In genomic region chr3:54326951-54327350, GRCh38 we compare ENCODE assay signal across 33 cellular contexts.
"Had no signal": no experiment of that assay in that cellular context is flagged by ENCODE, and none has a peak within 500 bp of the region (broad histone marks: within the 10 kb centered on the region; RNA-seq: fewer than 3 reads in every experiment).

No MANE protein-coding gene starts in this region.

- ATAC-seq: activated CD8-positive, alpha-beta T cell treated with anti-CD3 and anti-CD28 coated beads for 36 hours; activated naive CD4-positive, alpha-beta T cell treated with anti-CD3 and anti-CD28 coated beads, Interleukin-2, amount 50 U/mL, for 72 hours; activated T-cell treated with anti-CD3 and anti-CD28 coated beads, Interleukin-2, amount 50 U/mL, for 4 hours; activated T-cell treated with anti-CD3 and anti-CD28 coated beads, Interleukin-2, amount 50 U/mL, for 72 hours; activated T-helper 17 cell treated with anti-CD3 and anti-CD28 coated beads, Interleukin-2, amount 50 U/mL, for 72 hours; body of pancreas had no signal

- H3K36me3 ChIP-seq: adrenal gland, brain microvascular endothelial cell, breast epithelium had no signal

- H3K27ac ChIP-seq: adrenal gland, body of pancreas, brain microvascular endothelial cell, breast epithelium, VCaP had no signal

- H3K4me1 ChIP-seq: adrenal gland, breast epithelium had no signal

- H3K9me3 ChIP-seq: adrenal gland, body of pancreas, breast epithelium had no signal

- H3K27me3 ChIP-seq: adrenal gland, body of pancreas, brain microvascular endothelial cell, breast epithelium had no signal

- DNase-seq: activated B cell treated with CpG ODN at 0.5 μM for 24 hours; activated CD4-positive, alpha-beta memory T cell treated with anti-CD3 and anti-CD28 coated beads for 36 hours; activated CD4-positive, alpha-beta T cell treated with anti-CD3 and anti-CD28 coated beads for 4 hours; activated CD4-positive, alpha-beta T cell treated with anti-CD3 and anti-CD28 coated beads, Interleukin-2, amount 10 ng/mL, durations not matched to agents 24 days and 14 days; activated CD4-positive, alpha-beta T cell treated with anti-CD3 and anti-CD28 coated beads, Interleukin-2, amount 50 U/mL, for 1 hour; activated CD4-positive, alpha-beta T cell treated with anti-CD3 and anti-CD28 coated beads, Interleukin-2, amount 50 U/mL, for 4 hours; activated CD4-positive, CD25-positive, alpha-beta regulatory T cell treated with anti-CD3 and anti-CD28 coated beads, Interleukin-2, amount 50 U/mL, for 72 hours; activated CD8-positive, alpha-beta memory T cell treated with anti-CD3 and anti-CD28 coated beads, Interleukin-2, amount 50 U/mL, for 4 hours; activated CD8-positive, alpha-beta T cell treated with anti-CD3 and anti-CD28 coated beads for 36 hours; activated effector memory CD4-positive, alpha-beta T cell treated with anti-CD3 and anti-CD28 coated beads, Interleukin-2, amount 50 U/mL, for 16 hours; activated gamma-delta T cell treated with Interleukin-2 at 50 U/mL for 16 hours; activated naive CD4-positive, alpha-beta T cell; activated naive CD4-positive, alpha-beta T cell treated with anti-CD3 and anti-CD28 coated beads for 36 hours; activated naive CD4-positive, alpha-beta T cell treated with anti-CD3 and anti-CD28 coated beads, Interleukin-2, amount 50 U/mL, for 16 hours; activated naive CD8-positive, alpha-beta T cell treated with anti-CD3 and anti-CD28 coated beads for 36 hours; activated T-cell treated with anti-CD3 and anti-CD28 coated beads for 4 hours; activated T-cell treated with anti-CD3 and anti-CD28 coated beads, Interleukin-2, amount 50 U/mL, for 1 hour; activated T-cell treated with anti-CD3 and anti-CD28 coated beads, Interleukin-2, amount 50 U/mL, for 4 hours; activated T-cell treated with anti-CD3 and anti-CD28 coated beads, Interleukin-2, amount 50 U/mL, for 72 hours; adrenal gland; amniotic stem cell; aorta; body of pancreas; brain microvascular endothelial cell; central memory CD4-positive, alpha-beta T cell; T-helper 2 cell; T-helper 9 cell had no signal

- FAIRE-seq: astrocyte, TTC549 had no signal

- H3K4me3 ChIP-seq: adrenal gland, body of pancreas, breast epithelium had no signal
